25 cellular contexts compared by ENCODE assay signal in the genomic region with DNA sequence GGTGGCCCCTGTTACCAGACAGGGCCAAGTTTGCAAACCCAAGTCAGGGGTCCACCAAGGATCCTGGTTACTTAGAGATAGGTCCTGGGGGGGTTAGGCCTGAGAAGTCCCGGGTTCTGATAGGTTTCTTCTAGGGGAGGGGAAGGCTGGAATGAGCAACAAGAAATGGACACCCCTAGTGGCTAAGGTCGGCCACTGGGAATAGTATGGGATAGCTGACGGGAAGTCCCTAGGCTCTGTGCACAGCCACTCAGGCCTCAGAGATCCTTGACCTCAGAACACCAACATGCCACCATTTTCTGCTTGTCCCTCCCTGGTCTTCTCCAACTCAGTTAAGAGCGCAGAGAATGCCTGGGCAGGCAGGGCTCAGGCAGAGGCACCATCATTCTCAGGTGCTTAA. TPM values are rescaled to one million over a fixed set of nuclear protein-coding genes. Genes with fewer than 3 reads are reported as not detected.
"Had no signal": no experiment of that assay in that cellular context is flagged by ENCODE, and none has a peak within 500 bp of the region (broad histone marks: within the 10 kb centered on the region; RNA-seq: fewer than 3 reads in every experiment).

No MANE protein-coding gene starts in this region.

- H3K4me1 Mint-ChIP-seq: brain had no signal

- DNase-seq: activated CD4-positive, alpha-beta T cell treated with anti-CD3 and anti-CD28 coated beads for 48 hours; activated CD4-positive, alpha-beta T cell treated with anti-CD3 and anti-CD28 coated beads, Interleukin-2, amount 50 U/mL, for 4 hours; activated CD4-positive, CD25-positive, alpha-beta regulatory T cell treated with anti-CD3 and anti-CD28 coated beads, Interleukin-2, amount 50 U/mL, for 72 hours; activated CD8-positive, alpha-beta memory T cell treated with anti-CD3 and anti-CD28 coated beads, Interleukin-2, amount 50 U/mL, for 48 hours; activated CD8-positive, alpha-beta T cell treated with anti-CD3 and anti-CD28 coated beads, Interleukin-2, amount 10 ng/mL, durations not matched to agents 7 days and 5 days; activated gamma-delta T cell; activated naive CD4-positive, alpha-beta T cell treated with anti-CD3 and anti-CD28 coated beads for 36 hours; activated T-cell treated with anti-CD3 and anti-CD28 coated beads, Interleukin-2, amount 50 U/mL, for 1 hour; amygdala; Kasumi-1; NCI-H1105 treated with DMSO at 0.1 percent for 48 hours; NCI-H1436 treated with DMSO at 0.1 percent for 48 hours; NCI-H187; NCI-H2081; NCI-H446; NCI-H524; Peyer's patch; SHP77; SW 1271 had no signal

- ATAC-seq: activated CD8-positive, alpha-beta T cell treated with anti-CD3 and anti-CD28 coated beads, Interleukin-2, amount 10 ng/mL, durations not matched to agents 7 days and 5 days; SK-N-SH treated with all-trans-retinoic acid at 6 μM for 48 hours had no signal

- H3K4me1 ChIP-seq: SJSA1 had no signal

- H3K27me3 ChIP-seq: Peyer's patch, SJSA1 had no signal

- H3K27ac ChIP-seq: Peyer's patch, SJSA1 had no signal

- H3K9me3 Mint-ChIP-seq: activated naive CD4-positive, alpha-beta T cell treated with anti-CD3 and anti-CD28 coated beads for 36 hours; brain; central memory CD8-positive, alpha-beta T cell had no signal

- H3K27ac Mint-ChIP-seq: activated CD8-positive, alpha-beta T cell treated with anti-CD3 and anti-CD28 coated beads, Interleukin-2, amount 10 ng/mL, durations not matched to agents 7 days and 5 days; activated naive CD4-positive, alpha-beta T cell treated with anti-CD3 and anti-CD28 coated beads for 36 hours; activated naive CD8-positive, alpha-beta T cell; brain had no signal

- H3K4me3 ChIP-seq: Peyer's patch, SJSA1 had no signal

- H3K27me3 Mint-ChIP-seq: activated naive CD8-positive, alpha-beta T cell; brain; central memory CD8-positive, alpha-beta T cell had no signal

- H3K4me3 Mint-ChIP-seq: activated CD8-positive, alpha-beta T cell treated with anti-CD3 and anti-CD28 coated beads, Interleukin-2, amount 10 ng/mL, durations not matched to agents 7 days and 5 days; activated naive CD4-positive, alpha-beta T cell treated with anti-CD3 and anti-CD28 coated beads for 36 hours; activated naive CD8-positive, alpha-beta T cell; brain; central memory CD8-positive, alpha-beta T cell had no signal

- H3K9me3 ChIP-seq: Peyer's patch, SJSA1 had no signal

RNA-seq across cellular contexts. Expression of a gene that starts 42.7 kb away (rescaled TPM):
- total RNA-seq: activated naive CD4-positive, alpha-beta T cell treated with anti-CD3 and anti-CD28 coated beads for 36 hours; astrocyte; Peyer's patch; SJSA1 had no signal
